In genomic region chr10:132100556-132101349, GRCh38 we compare ENCODE assay signal across 24 cellular contexts. TPM values are rescaled to one million over a fixed set of nuclear protein-coding genes. Genes with fewer than 3 reads are reported as not detected.
DNase-seq lines count a peak whose midpoint lies in the region; ATAC-seq, FAIRE-seq and TF ChIP-seq lines count a peak whose summit lies in the region.
"Had no signal": no experiment of that assay in that cellular context is flagged by ENCODE, and none has a peak within 500 bp of the region (broad histone marks: within the 10 kb centered on the region; RNA-seq: fewer than 3 reads in every experiment).

No MANE protein-coding gene starts in this region.

- no peak overlapping the region for H3K9ac ChIP-seq in kidney (ENCODE audit: low read length in 2 of 2)

- FAIRE-seq in kidney (lab: Jason Lieb, UNC) (no peak), D721Med (lab: Jason Lieb, UNC) (no peak)
- FAIRE-seq: K562 had no signal

- H3K4me1 ChIP-seq in kidney (ENCODE audit: control insufficient read depth in 1 of 2, insufficient read depth in 1 of 2, low read depth in 1 of 2, low read length in 2 of 2): no peaks in the 10 kb centered on the region
- H3K4me1 ChIP-seq: BE2C, body of pancreas, vagina had no signal

- intact Hi-C loops in natural killer cell (cut with micrococcal nuclease): no loop called here
- intact Hi-C loops in kidney (cut with DNase I): no loop called here
- intact Hi-C loops in sciatic nerve (cut with DNase I): no loop called here

- no peaks in the 10 kb centered on the region for H3K9me3 Mint-ChIP-seq in natural killer cell
- no peaks in the 10 kb centered on the region for H3K9me3 Mint-ChIP-seq in natural killer cell treated with Interleukin-12 subunit alpha and Interleukin-12 subunit beta and Interleukin-15 and Interleukin-18, amount 100 ng/mL, for 72 hours
- H3K9me3 Mint-ChIP-seq: activated CD4-positive, alpha-beta T cell treated with anti-CD3 and anti-CD28 coated beads, Interleukin-2, amount 10 ng/mL, durations not matched to agents 24 days and 14 days; activated T-cell treated with anti-CD3 and anti-CD28 coated beads, Interleukin-2, amount 50 U/mL, for 4 hours had no signal

- no peaks in the 10 kb centered on the region for H3K27me3 Mint-ChIP-seq in natural killer cell (ENCODE audit: low read depth in 2 of 2)
- peaks cover 2 to 5% of the 10 kb centered on the region in 2 donors for H3K27me3 Mint-ChIP-seq in natural killer cell treated with Interleukin-12 subunit alpha and Interleukin-12 subunit beta and Interleukin-15 and Interleukin-18, amount 100 ng/mL, for 72 hours

- peak; percentile 10 for DNase-seq in natural killer cell
- DNase-seq in natural killer cell treated with Interleukin-12 subunit alpha and Interleukin-12 subunit beta and Interleukin-15 and Interleukin-18, amount 100 ng/mL, for 72 hours (ENCODE audit: low spot score): no peak
- peak; percentile 51 for DNase-seq in kidney
- peak; percentile 48 for DNase-seq in sciatic nerve (ENCODE audit: low spot score)
- no peak for DNase-seq in D721Med (ENCODE audit: insufficient read length, low spot score)
- no peak for DNase-seq in stimulated activated CD4-positive, alpha-beta T cell treated with anti-CD3 and anti-CD28 coated beads, Interleukin-2, amount 100 ng/mL, for 24 hours
- DNase-seq: activated CD4-positive, alpha-beta T cell treated with anti-CD3 and anti-CD28 coated beads, Interleukin-2, amount 10 ng/mL, durations not matched to agents 24 days and 14 days; activated naive CD4-positive, alpha-beta T cell; activated T-cell treated with anti-CD3 and anti-CD28 coated beads, Interleukin-2, amount 50 U/mL, for 4 hours; hippocampal formation; left colon; mesendoderm; NCI-H1092; NCI-H1694; stimulated activated naive CD8-positive, alpha-beta T cell treated with anti-CD3 and anti-CD28 coated beads, Interleukin-15, Interleukin-2, amounts not matched to agents 100 U/mL and 50 U/mL, for 24 hours; T1000 had no signal

- H3K9me3 ChIP-seq in kidney (ENCODE audit: control insufficient read depth in 1 of 2, low read length in 2 of 2): no peaks in the 10 kb centered on the region
- H3K9me3 ChIP-seq: BE2C, body of pancreas, thoracic aorta, vagina had no signal

- ATAC-seq in natural killer cell (no peak), sciatic nerve (no peak), HG03342 (IDR thresholded peaks at IDR 0.05; ENCODE audit: unreplicated experiment) (no peak)
- ATAC-seq in natural killer cell treated with Interleukin-12 subunit alpha and Interleukin-12 subunit beta and Interleukin-15 and Interleukin-18, amount 100 ng/mL, for 72 hours: no peak
- ATAC-seq: activated T-cell treated with anti-CD3 and anti-CD28 coated beads, Interleukin-2, amount 50 U/mL, for 4 hours; body of pancreas; left colon; stimulated activated naive CD8-positive, alpha-beta T cell treated with anti-CD3 and anti-CD28 coated beads, Interleukin-15, Interleukin-2, amounts not matched to agents 100 U/mL and 50 U/mL, for 24 hours had no signal

- H3K4me1 Mint-ChIP-seq in natural killer cell: peaks cover 6 to 13% of the 10 kb centered on the region in 2 donors
- H3K4me1 Mint-ChIP-seq in natural killer cell treated with Interleukin-12 subunit alpha and Interleukin-12 subunit beta and Interleukin-15 and Interleukin-18, amount 100 ng/mL, for 72 hours (ENCODE audit: low read depth in 2 of 2): peaks cover 7 to 11% of the 10 kb centered on the region in 2 donors

- H3K36me3 ChIP-seq in kidney (ENCODE audit: control insufficient read depth in 1 of 2, insufficient read depth in 2 of 2, low read length in 2 of 2): no peaks in the 10 kb centered on the region
- H3K36me3 ChIP-seq: BE2C, thoracic aorta, vagina had no signal

- no peak overlapping the region for H3K4me3 Mint-ChIP-seq in natural killer cell
- no peak overlapping the region for H3K4me3 Mint-ChIP-seq in natural killer cell treated with Interleukin-12 subunit alpha and Interleukin-12 subunit beta and Interleukin-15 and Interleukin-18, amount 100 ng/mL, for 72 hours
- H3K4me3 Mint-ChIP-seq: activated CD4-positive, alpha-beta T cell treated with anti-CD3 and anti-CD28 coated beads, Interleukin-2, amount 10 ng/mL, durations not matched to agents 24 days and 14 days; activated T-cell treated with anti-CD3 and anti-CD28 coated beads, Interleukin-2, amount 50 U/mL, for 4 hours had no signal

- H3K27ac ChIP-seq in kidney (ENCODE audit: low read depth in 2 of 2, low read length in 2 of 2): no peak overlapping the region
- H3K27ac ChIP-seq: body of pancreas, RWPE1, skin epidermis, thoracic aorta, vagina had no signal

- H3K27ac Mint-ChIP-seq in natural killer cell: no peak overlapping the region
- H3K27ac Mint-ChIP-seq in natural killer cell treated with Interleukin-12 subunit alpha and Interleukin-12 subunit beta and Interleukin-15 and Interleukin-18, amount 100 ng/mL, for 72 hours: no peak overlapping the region
- H3K27ac Mint-ChIP-seq: activated CD4-positive, alpha-beta T cell treated with anti-CD3 and anti-CD28 coated beads, Interleukin-2, amount 10 ng/mL, durations not matched to agents 24 days and 14 days had no signal

- TF ChIP-seq CTCF in natural killer cell (IDR thresholded peaks at IDR 0.05) (no peak), kidney (IDR thresholded peaks at IDR 0.05; ENCODE audit: borderline replicate concordance, extremely low read depth, insufficient read depth) (no peak), D721Med (IDR thresholded peaks at IDR 0.05; ENCODE audit: insufficient read depth, missing control alignments) (no peak)

- no peak overlapping the region for H3K4me3 ChIP-seq in kidney (ENCODE audit: low read length in 2 of 2)
- H3K4me3 ChIP-seq: body of pancreas, K562, skin epidermis, thoracic aorta, vagina had no signal

- no peaks in the 10 kb centered on the region for H3K36me3 Mint-ChIP-seq in natural killer cell
- no peaks in the 10 kb centered on the region for H3K36me3 Mint-ChIP-seq in natural killer cell treated with Interleukin-12 subunit alpha and Interleukin-12 subunit beta and Interleukin-15 and Interleukin-18, amount 100 ng/mL, for 72 hours

RNA-seq across cellular contexts. Expression of gene JAKMIP3, which starts 35.0 kb away (rescaled TPM):
- total RNA-seq in natural killer cell: under 1 TPM; 0.19 to 0.45 (median 0.20) TPM
- under 1 TPM in 1 of 2 donors, not detected in 1; 0.05 TPM for total RNA-seq in natural killer cell treated with Interleukin-12 subunit alpha and Interleukin-12 subunit beta and Interleukin-15 and Interleukin-18, amount 100 ng/mL, for 72 hours
- 0.16 TPM for total RNA-seq in kidney
- 0.13 TPM for polyA plus RNA-seq in kidney (ENCODE audit: insufficient read depth, low read depth, low replicate concordance)
- total RNA-seq in sciatic nerve: 1.1 TPM
- polyA plus RNA-seq: K562 had no signal

Comparison
In these comparisons a context has a peak if more than half of its experiments do, and no peak if none do; other contexts are left out.
1. DNase-seq: peak in natural killer cell (single experiment), kidney (single experiment) and sciatic nerve (single experiment); none in natural killer cell treated with Interleukin-12 subunit alpha and Interleukin-12 subunit beta and Interleukin-15 and Interleukin-18, amount 100 ng/mL, for 72 hours (single experiment), D721Med (single experiment) and stimulated activated CD4-positive, alpha-beta T cell treated with anti-CD3 and anti-CD28 coated beads, Interleukin-2, amount 100 ng/mL, for 24 hours (0 of 2).